16 cellular contexts compared by ENCODE assay signal in the genomic region with DNA sequence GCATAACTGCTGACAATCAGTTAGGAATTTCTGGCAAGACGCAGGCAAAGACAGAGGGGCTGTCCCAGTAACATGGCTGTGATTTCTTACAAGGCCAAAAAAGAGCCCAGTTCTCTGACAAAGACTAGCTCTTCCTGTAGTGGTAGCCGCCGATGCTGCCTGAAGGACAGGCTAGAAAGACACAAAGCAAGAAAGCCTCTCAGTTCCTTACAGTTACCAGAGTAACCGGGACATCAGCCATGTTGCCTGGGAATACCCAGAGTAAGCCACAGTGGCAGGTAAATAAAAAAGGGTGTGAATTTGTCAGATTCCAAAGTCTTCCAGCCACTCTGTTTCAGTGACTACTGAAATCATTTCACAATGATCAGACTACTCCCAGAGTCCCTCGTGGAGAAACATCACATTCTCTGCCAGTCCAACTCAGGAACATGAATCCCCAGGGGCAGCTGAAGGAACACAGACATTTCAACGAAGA.
A peak's percentile ranks its signal among the peaks of the same experiment; 100 is the strongest.
DNase-seq lines count a peak whose midpoint lies in the region; TF ChIP-seq lines count a peak whose summit lies in the region.
"Had no signal": no experiment of that assay in that cellular context is flagged by ENCODE, and none has a peak within 500 bp of the region (broad histone marks: within the 10 kb centered on the region; RNA-seq: fewer than 3 reads in every experiment).

No MANE protein-coding gene starts in this region.

- DNase-seq in adipocyte (ENCODE audit: low read depth) (no peak), fibroblast of gingiva (ENCODE audit: low read depth) (peak; percentile 8), mesendoderm (peak; percentile 55), tibial artery (peak; percentile 59 to 72), COLO668 (lab: John Stamatoyannopoulos, UW; ENCODE audit: unreplicated experiment) (no peak), NCI-H2227 treated with DMSO at 0.1 percent for 48 hours (lab: John Stamatoyannopoulos, UW) (no peak), SKM-1 (lab: John Stamatoyannopoulos, UW; ENCODE audit: unreplicated experiment) (no peak)
- no peak for DNase-seq in stimulated activated CD4-positive, alpha-beta T cell treated with anti-CD3 and anti-CD28 coated beads, Interleukin-15, amount 100 ng/mL, for 24 hours
- DNase-seq: activated effector memory CD4-positive, alpha-beta T cell treated with Interleukin-2 at 50 U/mL for 16 hours; IMR-90; lower lobe of right lung; MV-4-11; NCI-H82; Peyer's patch; stimulated activated CD4-positive, alpha-beta T cell treated with anti-CD3 and anti-CD28 coated beads, Interleukin-2, amount 100 ng/mL, for 48 hours; T-cell had no signal

- H3K36me3 ChIP-seq in adipocyte (ENCODE audit: control insufficient read depth, insufficient read depth, low read length, severe bottlenecking) (no peaks in the 10 kb centered on the region), mesendoderm (ENCODE audit: control insufficient read depth, insufficient read depth, low read length) (no peaks in the 10 kb centered on the region), tibial artery (no peaks in the 10 kb centered on the region)
- H3K36me3 ChIP-seq: lower lobe of right lung, Peyer's patch had no signal

- peak overlapping the region; percentile 53 for H3K4me3 ChIP-seq in adipocyte (ENCODE audit: low read length)
- H3K4me3 ChIP-seq in mesendoderm (ENCODE audit: low read length): no peak overlapping the region
- H3K4me3 ChIP-seq in tibial artery: no peak overlapping the region
- H3K4me3 ChIP-seq: lower lobe of right lung, Peyer's patch had no signal

- no peaks in the 10 kb centered on the region for H3K79me1 ChIP-seq in mesendoderm (ENCODE audit: low read length)

- H3K18ac ChIP-seq in mesendoderm (ENCODE audit: low read length): no peak overlapping the region

- no peak overlapping the region for H2AK5ac ChIP-seq in mesendoderm (ENCODE audit: low read length)

- H2BK15ac ChIP-seq in mesendoderm (replicated peaks; ENCODE audit: low read depth): no peak overlapping the region

- no peaks in the 10 kb centered on the region for H3K27me3 ChIP-seq in adipocyte (replicated peaks; ENCODE audit: control insufficient read depth, insufficient read depth, low read length)
- no peaks in the 10 kb centered on the region for H3K27me3 ChIP-seq in mesendoderm (ENCODE audit: insufficient read depth, low read length, poor library complexity)
- H3K27me3 ChIP-seq in tibial artery: no peaks in the 10 kb centered on the region
- H3K27me3 ChIP-seq: Peyer's patch had no signal

- no peak overlapping the region for H3K56ac ChIP-seq in mesendoderm (ENCODE audit: low read length)

- H2BK120ac ChIP-seq in mesendoderm (ENCODE audit: low read depth, low read length): no peak overlapping the region

- H3K4me1 ChIP-seq in adipocyte (ENCODE audit: control insufficient read depth, insufficient read depth, low read length) (peaks cover 27% of the 10 kb centered on the region), mesendoderm (ENCODE audit: control insufficient read depth, low read depth, low read length) (no peaks in the 10 kb centered on the region), tibial artery (peaks cover 7 to 41% (median 20%) of the 10 kb centered on the region in 4 donors)
- H3K4me1 ChIP-seq: lower lobe of right lung, Peyer's patch had no signal

- H3K79me2 ChIP-seq in mesendoderm (ENCODE audit: control insufficient read depth, insufficient read depth, low read length): no peaks in the 10 kb centered on the region

- H3K4ac ChIP-seq in mesendoderm (ENCODE audit: low read depth, low read length): no peak overlapping the region

- TF ChIP-seq CTCF in tibial artery (IDR thresholded peaks at IDR 0.05): no peak

- no peak overlapping the region for H4K5ac ChIP-seq in mesendoderm (ENCODE audit: low read length)

- no peak overlapping the region for H4K8ac ChIP-seq in mesendoderm (ENCODE audit: low read depth, low read length)

- H2BK5ac ChIP-seq in mesendoderm (ENCODE audit: low read length): no peak overlapping the region

- peak overlapping the region; percentile 36 for H3K9ac ChIP-seq in adipocyte (ENCODE audit: low read length)
- H3K9ac ChIP-seq in mesendoderm (ENCODE audit: low read length): no peak overlapping the region

- H3K23ac ChIP-seq in mesendoderm (ENCODE audit: low read length): no peak overlapping the region

- no CpG with 5 or more reads among the region's 6 CpGs for WGBS in mesendoderm (ENCODE audit: extremely low coverage, insufficient coverage, low lambda C conversion rate)

- intact Hi-C loops in tibial artery (cut with DNase I; ENCODE audit: low total_unique reads): no loop called here

- H3K27ac ChIP-seq in mesendoderm (ENCODE audit: low read depth, low read length) (no peak overlapping the region), tibial artery (peak overlapping the region; percentile 68 to 72)
- H3K27ac ChIP-seq: lower lobe of right lung, Peyer's patch had no signal

- H3K4me2 ChIP-seq in mesendoderm (ENCODE audit: low read length): no peak overlapping the region

- H3K9me3 ChIP-seq in adipocyte (ENCODE audit: control insufficient read depth, low read length) (peaks cover 11% of the 10 kb centered on the region), tibial artery (no peaks in the 10 kb centered on the region)
- H3K9me3 ChIP-seq: lower lobe of right lung, Peyer's patch had no signal

Comparison
In these comparisons a context has a peak if more than half of its experiments do, and no peak if none do; other contexts are left out.
1. DNase-seq: peak in fibroblast of gingiva (single experiment), mesendoderm (single experiment) and tibial artery (2 of 2); none in adipocyte (single experiment), COLO668 (single experiment), NCI-H2227 treated with DMSO at 0.1 percent for 48 hours (single experiment), SKM-1 (single experiment) and stimulated activated CD4-positive, alpha-beta T cell treated with anti-CD3 and anti-CD28 coated beads, Interleukin-15, amount 100 ng/mL, for 24 hours (single experiment).